Comparison of ENCODE assay signal across 1 cellular context in genomic region chr7:33108931-33109757, GRCh38.
TF ChIP-seq lines count a peak whose summit lies in the region.

Gene RP9 (minus strand): TSS chr7:33109404. CDS start chr7:33109372, 32 bp downstream.

TF ChIP-seq in GM12878, 131 proteins besides CTCF, POLR2A, EP300 and RAD21 (continued from another document and continues in another):
- TF ChIP-seq PRDM15 (CRISPR knock-in tag; IDR thresholded peaks at IDR 0.05) (no peak), SPI1 (IDR thresholded peaks at IDR 0.05; ENCODE audit: borderline replicate concordance, insufficient read depth, low read depth, low read length) (peak; percentile 39; the same call in 1 of the 2 replicates), PAX8 (IDR thresholded peaks at IDR 0.05) (no peak), FOXM1 (IDR thresholded peaks at IDR 0.05; ENCODE audit: low read depth, low read length) (no peak), POLR2AphosphoS2 (IDR thresholded peaks at IDR 0.05; ENCODE audit: low read depth, low read length) (no peak), WRNIP1 (IDR thresholded peaks at IDR 0.05; ENCODE audit: borderline replicate concordance, low read depth, low read length) (no peak), TCF3 (IDR thresholded peaks at IDR 0.05; ENCODE audit: borderline replicate concordance, insufficient read depth, low read depth, low read length) (no peak), ETV6 (conservative IDR thresholded peaks at IDR 0.05 in 1 of 2, IDR thresholded peaks at IDR 0.05 in 1 of 2; ENCODE audit: borderline replicate concordance in 1 of 2, low read depth in 1 of 2) (no peak), BRCA1 (IDR thresholded peaks at IDR 0.05; ENCODE audit: low read depth, low read length) (no peak), ZNF384 (IDR thresholded peaks at IDR 0.05; ENCODE audit: borderline replicate concordance, low read depth, low read length) (no peak), IKZF1 (conservative IDR thresholded peaks at IDR 0.05) (peak; percentile 93), EED (IDR thresholded peaks at IDR 0.05; ENCODE audit: low read depth) (no peak), CBX5 (IDR thresholded peaks at IDR 0.05; ENCODE audit: low read depth) (0 out of 2 replicates have a peak, but pooled peaks have one; percentile 63), MYC (IDR thresholded peaks at IDR 0.05; ENCODE audit: insufficient read depth, insufficient read length, insufficient replicate concordance, low read length, severe bottlenecking) (no peak), ATF7 (IDR thresholded peaks at IDR 0.05; ENCODE audit: low read depth) (no peak), SREBF2 (IDR thresholded peaks at IDR 0.05; ENCODE audit: low read length) (no peak), FOS (IDR thresholded peaks at IDR 0.05; ENCODE audit: borderline replicate concordance, extremely low read depth, insufficient read length) (no peak), ELK1 (IDR thresholded peaks at IDR 0.05; ENCODE audit: low read depth, low read length) (no peak), JUNB (IDR thresholded peaks at IDR 0.05) (no peak), MLLT1 (IDR thresholded peaks at IDR 0.05) (no peak), STAT1 (conservative IDR thresholded peaks at IDR 0.05) (no peak), ZBTB40 (IDR thresholded peaks at IDR 0.05; ENCODE audit: borderline replicate concordance) (no peak), MXI1 (IDR thresholded peaks at IDR 0.05; ENCODE audit: low read depth, low read length) (no peak), POLR2AphosphoS5 (IDR thresholded peaks at IDR 0.05; ENCODE audit: low read length) (peak; percentile 68; the same call in 1 of the 2 replicates), GABPA (IDR thresholded peaks at IDR 0.05; ENCODE audit: low read depth) (peak; percentile 68; the same call in 1 of the 2 replicates), KDM1A (IDR thresholded peaks at IDR 0.05; ENCODE audit: borderline replicate concordance) (no peak), CBFB (IDR thresholded peaks at IDR 0.05; ENCODE audit: low read depth) (no peak), NFXL1 (IDR thresholded peaks at IDR 0.05; ENCODE audit: borderline replicate concordance) (no peak), SRF (IDR thresholded peaks at IDR 0.05; ENCODE audit: low read depth in 2 of 2, low read length in 2 of 2) (0 out of 4 replicates have a peak, but pooled peaks of 1 of the 2 experiments have one; percentile 12), USF1 (IDR thresholded peaks at IDR 0.05; ENCODE audit: borderline replicate concordance, extremely low read length, insufficient read depth, low read depth, low read length) (no peak), ZNF687 (IDR thresholded peaks at IDR 0.05) (peak; percentile 60; the same call in 1 of the 2 replicates), IRF3 (IDR thresholded peaks at IDR 0.05) (no peak), SIX5 (IDR thresholded peaks at IDR 0.05; ENCODE audit: low read depth, low read length, severe bottlenecking) (peak; percentile 43), SMARCA5 (IDR thresholded peaks at IDR 0.05) (peak; percentile 85; the same call in 1 of the 2 replicates), EGR1 (IDR thresholded peaks at IDR 0.05; ENCODE audit: borderline replicate concordance in 1 of 2, low read depth in 2 of 2, low read length in 2 of 2) (peak in 1 of 2 experiments; percentile 90; a peak in 2 of 3 replicates), RFX5 (IDR thresholded peaks at IDR 0.05; ENCODE audit: low read depth, low read length) (no peak), E4F1 (IDR thresholded peaks at IDR 0.05; ENCODE audit: borderline replicate concordance, partially characterized antibody) (no peak), BHLHE40 (IDR thresholded peaks at IDR 0.05; ENCODE audit: borderline replicate concordance in 1 of 2, low read depth in 2 of 2, low read length in 1 of 2) (peak in 1 of 2 experiments; percentile 64; a peak in 2 of 4 replicates), MTA3 (IDR thresholded peaks at IDR 0.05; ENCODE audit: borderline replicate concordance, low read length) (no peak), SUPT20H (IDR thresholded peaks at IDR 0.05; ENCODE audit: borderline replicate concordance, control insufficient read depth, low read depth, low read length) (no peak)
